Comparison of ENCODE assay signal across 1 cellular context in the genomic region with DNA sequence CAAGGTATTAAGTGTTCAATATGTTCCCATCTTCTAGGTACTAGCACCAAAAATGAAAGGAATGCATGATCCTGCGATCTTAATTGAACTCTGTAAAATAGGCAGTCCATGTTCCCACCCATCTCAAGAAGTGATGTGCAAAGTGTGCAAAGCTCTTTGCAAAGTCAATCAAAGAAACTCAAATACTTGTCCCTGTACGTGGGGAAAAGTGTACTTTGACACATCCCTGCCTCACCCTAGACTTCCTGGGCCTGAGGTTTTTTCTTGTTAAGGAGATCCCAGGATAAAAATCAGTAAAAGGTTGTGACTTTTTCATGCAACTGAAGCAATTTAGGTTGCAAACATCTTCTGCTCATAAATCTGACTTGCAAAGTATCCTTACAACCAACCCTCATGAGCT.
TF ChIP-seq lines count a peak whose summit lies in the region.

No MANE protein-coding gene starts in this region.

TF ChIP-seq in A549, 52 proteins besides CTCF, POLR2A, EP300 and RAD21 (continued from another document):
- TF ChIP-seq, protein P1, sequence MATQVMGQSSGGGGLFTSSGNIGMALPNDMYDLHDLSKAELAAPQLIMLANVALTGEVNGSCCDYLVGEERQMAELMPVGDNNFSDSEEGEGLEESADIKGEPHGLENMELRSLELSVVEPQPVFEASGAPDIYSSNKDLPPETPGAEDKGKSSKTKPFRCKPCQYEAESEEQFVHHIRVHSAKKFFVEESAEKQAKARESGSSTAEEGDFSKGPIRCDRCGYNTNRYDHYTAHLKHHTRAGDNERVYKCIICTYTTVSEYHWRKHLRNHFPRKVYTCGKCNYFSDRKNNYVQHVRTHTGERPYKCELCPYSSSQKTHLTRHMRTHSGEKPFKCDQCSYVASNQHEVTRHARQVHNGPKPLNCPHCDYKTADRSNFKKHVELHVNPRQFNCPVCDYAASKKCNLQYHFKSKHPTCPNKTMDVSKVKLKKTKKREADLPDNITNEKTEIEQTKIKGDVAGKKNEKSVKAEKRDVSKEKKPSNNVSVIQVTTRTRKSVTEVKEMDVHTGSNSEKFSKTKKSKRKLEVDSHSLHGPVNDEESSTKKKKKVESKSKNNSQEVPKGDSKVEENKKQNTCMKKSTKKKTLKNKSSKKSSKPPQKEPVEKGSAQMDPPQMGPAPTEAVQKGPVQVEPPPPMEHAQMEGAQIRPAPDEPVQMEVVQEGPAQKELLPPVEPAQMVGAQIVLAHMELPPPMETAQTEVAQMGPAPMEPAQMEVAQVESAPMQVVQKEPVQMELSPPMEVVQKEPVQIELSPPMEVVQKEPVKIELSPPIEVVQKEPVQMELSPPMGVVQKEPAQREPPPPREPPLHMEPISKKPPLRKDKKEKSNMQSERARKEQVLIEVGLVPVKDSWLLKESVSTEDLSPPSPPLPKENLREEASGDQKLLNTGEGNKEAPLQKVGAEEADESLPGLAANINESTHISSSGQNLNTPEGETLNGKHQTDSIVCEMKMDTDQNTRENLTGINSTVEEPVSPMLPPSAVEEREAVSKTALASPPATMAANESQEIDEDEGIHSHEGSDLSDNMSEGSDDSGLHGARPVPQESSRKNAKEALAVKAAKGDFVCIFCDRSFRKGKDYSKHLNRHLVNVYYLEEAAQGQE (IDR thresholded peaks at IDR 0.05): no peak
- no peak for TF ChIP-seq JUN (IDR thresholded peaks at IDR 0.05)
- TF ChIP-seq HOXA7 (CRISPR knock-in tag; IDR thresholded peaks at IDR 0.05): no peak
- TF ChIP-seq JUNB (IDR thresholded peaks at IDR 0.05): no peak
- no peak for TF ChIP-seq KDM5A (IDR thresholded peaks at IDR 0.05)
TF ChIP-seq in A549: peak in this region for 0.
